1 cellular context compared by ENCODE assay signal in genomic region chr20:36563415-36563814, GRCh38.
TF ChIP-seq lines count a peak whose summit lies in the region.

No MANE protein-coding gene starts in this region.

TF ChIP-seq in WTC11, 78 proteins besides CTCF, POLR2A, EP300 and RAD21 (continued from another document):
- TF ChIP-seq AR (CRISPR knock-in tag; IDR thresholded peaks at IDR 0.05) (no peak), GABPB1 (CRISPR knock-in tag; IDR thresholded peaks at IDR 0.05) (no peak), ZNF281 (CRISPR knock-in tag; IDR thresholded peaks at IDR 0.05) (no peak), FOXJ3 (CRISPR knock-in tag; IDR thresholded peaks at IDR 0.05; ENCODE audit: borderline replicate concordance) (no peak), ZNF263 (CRISPR knock-in tag; IDR thresholded peaks at IDR 0.05; ENCODE audit: low read depth) (no peak)
